In genomic region chr6:135568366-135568765, GRCh38 we compare ENCODE assay signal across 9 cellular contexts.
DNase-seq lines count a peak whose midpoint lies in the region; ATAC-seq and TF ChIP-seq lines count a peak whose summit lies in the region.
"Had no signal": no experiment of that assay in that cellular context is flagged by ENCODE, and none has a peak within 500 bp of the region (broad histone marks: within the 10 kb centered on the region; RNA-seq: fewer than 3 reads in every experiment).

No MANE protein-coding gene starts in this region.

- TF ChIP-seq EP300 in suprapubic skin (IDR thresholded peaks at IDR 0.05): no peak

- ATAC-seq in HG03442 (IDR thresholded peaks at IDR 0.05; ENCODE audit: unreplicated experiment) (peak; percentile 71), natural killer cell (peak; percentile 88 to 99 (median 92))

- peak overlapping the region; percentile 37 to 81 for H3K27ac Mint-ChIP-seq in natural killer cell

- H3K4me1 ChIP-seq in suprapubic skin: no peaks in the 10 kb centered on the region

- intact Hi-C loops in natural killer cell (cut with micrococcal nuclease): loop anchor here (1.0 kb wide), 2 partner anchors 32 to 56 kb away; no protein-coding TSS in a partner anchor

- no peaks in the 10 kb centered on the region for H3K27me3 ChIP-seq in suprapubic skin

- H3K4me3 Mint-ChIP-seq in natural killer cell: peak overlapping the region; percentile 62

- peaks cover 27 to 41% of the 10 kb centered on the region in 2 donors for H3K4me1 Mint-ChIP-seq in natural killer cell

- no peak overlapping the region for H3K27ac ChIP-seq in suprapubic skin
- H3K27ac ChIP-seq: C4-2B had no signal

- TF ChIP-seq POLR2A in suprapubic skin (IDR thresholded peaks at IDR 0.05): no peak

- TF ChIP-seq CTCF in natural killer cell (IDR thresholded peaks at IDR 0.05): no peak
- no peak for TF ChIP-seq CTCF in suprapubic skin (IDR thresholded peaks at IDR 0.05)

- no peak overlapping the region for H3K4me3 ChIP-seq in suprapubic skin

- H3K36me3 Mint-ChIP-seq in natural killer cell: no peaks in the 10 kb centered on the region

- no peaks in the 10 kb centered on the region for H3K9me3 ChIP-seq in suprapubic skin

- 65% methylated on average over 3 of the region's 3 CpGs for WGBS in suprapubic skin

- H3K9me3 Mint-ChIP-seq in natural killer cell: no peaks in the 10 kb centered on the region

- no peaks in the 10 kb centered on the region for H3K27me3 Mint-ChIP-seq in natural killer cell (ENCODE audit: low read depth in 2 of 2)

- DNase-seq in activated CD8-positive, alpha-beta memory T cell treated with anti-CD3 and anti-CD28 coated beads for 1 hour (ENCODE audit: extremely low read depth in 1 of 2, low read depth in 1 of 2): peak; percentile 7 to 13
- DNase-seq in activated CD8-positive, alpha-beta memory T cell treated with anti-CD3 and anti-CD28 coated beads for 24 hours: no peak
- DNase-seq in amniotic epithelial cell (ENCODE audit: low read depth) (peak; percentile 88), natural killer cell (peak; percentile 30), SKM-1 treated with dmso at 0.1 percent for 144 hours (lab: John Stamatoyannopoulos, UW; ENCODE audit: unreplicated experiment) (no peak), T1000 (lab: John Stamatoyannopoulos, UW) (no peak), suprapubic skin (ENCODE audit: low spot score in 2 of 2) (no peak)

- H3K36me3 ChIP-seq in suprapubic skin: no peaks in the 10 kb centered on the region

Comparison
In these comparisons a context has a peak if more than half of its experiments do, and no peak if none do; other contexts are left out.
1. DNase-seq: peak in activated CD8-positive, alpha-beta memory T cell treated with anti-CD3 and anti-CD28 coated beads for 1 hour (2 of 2), amniotic epithelial cell (single experiment) and natural killer cell (single experiment); none in activated CD8-positive, alpha-beta memory T cell treated with anti-CD3 and anti-CD28 coated beads for 24 hours (single experiment), SKM-1 treated with dmso at 0.1 percent for 144 hours (single experiment), T1000 (single experiment) and suprapubic skin (0 of 2).